Comparison of ENCODE assay signal across 8 cellular contexts in genomic region chr2:24490674-24491625, GRCh38. TPM values are rescaled to one million over a fixed set of nuclear protein-coding genes. Genes with fewer than 3 reads are reported as not detected.
DNase-seq lines count a peak whose midpoint lies in the region; ATAC-seq and TF ChIP-seq lines count a peak whose summit lies in the region.

Gene NCOA1, plus strand, starts transcription at chr2:24491254. Its CDS starts 167,424 bp downstream, at chr2:24658678.

- H3K9me3 Mint-ChIP-seq in activated naive CD4-positive, alpha-beta T cell treated with anti-CD3 and anti-CD28 coated beads, Interleukin-2, amount 50 U/mL, for 72 hours = no peaks in the 10 kb centered on the region
- H3K9me3 Mint-ChIP-seq in glutamatergic neuron (ENCODE audit: unreplicated experiment) = peaks cover 9% of the 10 kb centered on the region

- intact Hi-C loops in ovary (cut with DNase I) = no loop called here

- H3K36me3 ChIP-seq in ovary (no peaks in the 10 kb centered on the region), thymus (ENCODE audit: control insufficient read depth, insufficient read depth) (no peaks in the 10 kb centered on the region)

- WGBS in ovary, 3 donors = 0 to 1% (median 1%) methylated on average over 45 to 129 of the region's 129 CpGs
- under 1% methylated on average over 128 of the region's 129 CpGs for WGBS in thymus

- no peak for TF ChIP-seq EP300 in ovary (IDR thresholded peaks at IDR 0.05)

- peaks cover 22% of the 10 kb centered on the region for H3K27me3 Mint-ChIP-seq in glutamatergic neuron (ENCODE audit: unreplicated experiment)

- ATAC-seq in HG02571 (IDR thresholded peaks at IDR 0.05; ENCODE audit: unreplicated experiment) = peak; percentile 64
- ATAC-seq in activated naive CD4-positive, alpha-beta T cell treated with anti-CD3 and anti-CD28 coated beads, Interleukin-2, amount 50 U/mL, for 72 hours = peak; percentile 86 to 92

- peak; percentile 33 for TF ChIP-seq POLR2A in ovary (IDR thresholded peaks at IDR 0.05)

- H3K9me3 ChIP-seq in ovary (no peaks in the 10 kb centered on the region), thymus (ENCODE audit: control insufficient read depth) (no peaks in the 10 kb centered on the region)

- POLR2A ChIA-PET in GM10248 (lab: Yijun Ruan, JAX) = no interaction called here

- peak within 1 kb of the TSS; percentile 98 for H3K4me3 Mint-ChIP-seq in glutamatergic neuron (ENCODE audit: unreplicated experiment)

- peak within 1 kb of the TSS; percentile 72 to 92 for H3K27ac ChIP-seq in ovary
- H3K27ac ChIP-seq in thymus (ENCODE audit: low read depth) = peak within 1 kb of the TSS; percentile 91

- peaks cover 0 to 12% of the 10 kb centered on the region in 2 donors for H3K36me3 Mint-ChIP-seq in activated naive CD4-positive, alpha-beta T cell treated with anti-CD3 and anti-CD28 coated beads, Interleukin-2, amount 50 U/mL, for 72 hours
- H3K36me3 Mint-ChIP-seq in glutamatergic neuron (ENCODE audit: unreplicated experiment) = no peaks in the 10 kb centered on the region

- H3K4me1 Mint-ChIP-seq in glutamatergic neuron (ENCODE audit: low read depth, unreplicated experiment) = peaks cover 37% of the 10 kb centered on the region

- peaks cover 9% of the 10 kb centered on the region for H3K4me1 ChIP-seq in ovary (ENCODE audit: insufficient read depth)
- H3K4me1 ChIP-seq in thymus (ENCODE audit: control insufficient read depth, insufficient read depth, low read length) = peaks cover 18% of the 10 kb centered on the region

- H3K27ac Mint-ChIP-seq in activated naive CD4-positive, alpha-beta T cell treated with anti-CD3 and anti-CD28 coated beads, Interleukin-2, amount 50 U/mL, for 72 hours = peak within 1 kb of the TSS; percentile 90 to 96
- peak within 1 kb of the TSS; percentile 81 for H3K27ac Mint-ChIP-seq in glutamatergic neuron (ENCODE audit: unreplicated experiment)

- peak; percentile 92 for DNase-seq in GM10248 (ENCODE audit: extremely low spot score)
- DNase-seq in NCI-H1092 (lab: John Stamatoyannopoulos, UW) = peak; percentile 49
- peak; percentile 59 for DNase-seq in SKM-1 (lab: John Stamatoyannopoulos, UW; ENCODE audit: unreplicated experiment)
- DNase-seq in activated naive CD4-positive, alpha-beta T cell treated with anti-CD3 and anti-CD28 coated beads, Interleukin-2, amount 50 U/mL, for 72 hours (ENCODE audit: low spot score in 2 of 2) = peak; percentile 87
- peak; percentile 90 for DNase-seq in glutamatergic neuron
- peak; percentile 87 to 92 (median 91) for DNase-seq in ovary

- peak; percentile 18 for TF ChIP-seq CTCF in GM10248 (IDR thresholded peaks at IDR 0.05; ENCODE audit: control extremely low read depth, extremely low read depth, low read depth, missing control alignments)
- no peak for TF ChIP-seq CTCF in glutamatergic neuron (IDR thresholded peaks at IDR 0.05; ENCODE audit: partially characterized antibody, unreplicated experiment)
- peak in 1 of 3 donors; percentile 11 for TF ChIP-seq CTCF in ovary (IDR thresholded peaks at IDR 0.05)

- CTCF ChIA-PET in GM10248 (lab: Yijun Ruan, JAX) = interaction anchor here (1.0 to 1.4 kb wide), 2 partner anchors 80 to 302 kb away, joined by 3 read pairs; partner anchors contain the start of genes CENPO and PTRHD1

- peak within 1 kb of the TSS; percentile 95 for H3K4me3 ChIP-seq in ovary
- H3K4me3 ChIP-seq in thymus (ENCODE audit: low read length) = peak within 1 kb of the TSS; percentile 98

- H3K27me3 ChIP-seq in ovary (no peaks in the 10 kb centered on the region), thymus (ENCODE audit: control insufficient read depth, insufficient read depth) (no peaks in the 10 kb centered on the region)

RNA-seq across cellular contexts. Expression of gene NCOA1, which starts in this region (rescaled TPM):
- 10 to 100 TPM; 17.1 to 29.1 TPM for total RNA-seq in activated naive CD4-positive, alpha-beta T cell treated with anti-CD3 and anti-CD28 coated beads, Interleukin-2, amount 50 U/mL, for 72 hours
- 75.1 TPM for total RNA-seq in glutamatergic neuron (ENCODE audit: unreplicated experiment)
- total RNA-seq in ovary = 10 to 100 TPM; 39.3 to 69.0 (median 58.1) TPM
- 10 to 100 TPM; 20.2 to 49.0 TPM for polyA plus RNA-seq in ovary
- polyA plus RNA-seq in thymus = 12.4 TPM

Comparison
In these comparisons a context has a peak if more than half of its experiments do, and no peak if none do; other contexts are left out.
1. Peak in every context shown above with its lines: DNase-seq, ATAC-seq, H3K4me3 ChIP-seq and H3K27ac ChIP-seq.